ENCODE assay signal across 8 cellular contexts in the genomic region with DNA sequence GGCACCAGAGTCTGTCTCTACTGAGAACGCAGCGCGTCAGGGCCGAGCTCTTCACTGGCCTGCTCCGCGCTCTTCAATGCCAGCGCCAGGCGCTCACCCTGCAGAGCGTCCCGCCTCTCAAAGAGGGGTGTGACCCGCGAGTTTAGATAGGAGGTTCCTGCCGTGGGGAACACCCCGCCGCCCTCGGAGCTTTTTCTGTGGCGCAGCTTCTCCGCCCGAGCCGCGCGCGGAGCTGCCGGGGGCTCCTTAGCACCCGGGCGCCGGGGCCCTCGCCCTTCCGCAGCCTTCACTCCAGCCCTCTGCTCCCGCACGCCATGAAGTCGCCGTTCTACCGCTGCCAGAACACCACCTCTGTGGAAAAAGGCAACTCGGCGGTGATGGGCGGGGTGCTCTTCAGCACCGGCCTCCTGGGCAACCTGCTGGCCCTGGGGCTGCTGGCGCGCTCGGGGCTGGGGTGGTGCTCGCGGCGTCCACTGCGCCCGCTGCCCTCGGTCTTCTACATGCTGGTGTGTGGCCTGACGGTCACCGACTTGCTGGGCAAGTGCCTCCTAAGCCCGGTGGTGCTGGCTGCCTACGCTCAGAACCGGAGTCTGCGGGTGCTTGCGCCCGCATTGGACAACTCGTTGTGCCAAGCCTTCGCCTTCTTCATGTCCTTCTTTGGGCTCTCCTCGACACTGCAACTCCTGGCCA. TPM values are rescaled to one million over a fixed set of nuclear protein-coding genes. Genes with fewer than 3 reads are reported as not detected.
DNase-seq lines count a peak whose midpoint lies in the region; ATAC-seq and TF ChIP-seq lines count a peak whose summit lies in the region.

A gene with protein sequence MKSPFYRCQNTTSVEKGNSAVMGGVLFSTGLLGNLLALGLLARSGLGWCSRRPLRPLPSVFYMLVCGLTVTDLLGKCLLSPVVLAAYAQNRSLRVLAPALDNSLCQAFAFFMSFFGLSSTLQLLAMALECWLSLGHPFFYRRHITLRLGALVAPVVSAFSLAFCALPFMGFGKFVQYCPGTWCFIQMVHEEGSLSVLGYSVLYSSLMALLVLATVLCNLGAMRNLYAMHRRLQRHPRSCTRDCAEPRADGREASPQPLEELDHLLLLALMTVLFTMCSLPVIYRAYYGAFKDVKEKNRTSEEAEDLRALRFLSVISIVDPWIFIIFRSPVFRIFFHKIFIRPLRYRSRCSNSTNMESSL (plus strand): TSS at position 198 of the 690 bp plus-strand sequence. CDS start 117 bp downstream, at position 315.

- no peak for TF ChIP-seq POLR2A in esophagus squamous epithelium (IDR thresholded peaks at IDR 0.05)

- H3K79me2 ChIP-seq in DND-41 (ENCODE audit: insufficient read depth, low read length): no peaks in the 10 kb centered on the region

- H3K27me3 ChIP-seq in DND-41 (ENCODE audit: insufficient read depth, low read length, poor library complexity) (no peaks in the 10 kb centered on the region), esophagus squamous epithelium (peaks cover 0 to 45% (median 5%) of the 10 kb centered on the region in 4 donors), aorta (ENCODE audit: control insufficient read depth in 1 of 2, insufficient read depth in 2 of 2, low read length in 1 of 2) (no peaks in the 10 kb centered on the region)

- peak within 1 kb of the TSS; percentile 38; the same call in 1 of the 2 replicates for H3K4me2 ChIP-seq in DND-41 (ENCODE audit: insufficient read depth, low read length)

- 17 to 29% methylated on average over 2 to 37 of the region's 58 CpGs for WGBS in esophagus squamous epithelium, 2 donors
- 1 to 2% methylated on average over 55 to 58 of the region's 58 CpGs for WGBS in aorta, 2 donors

- peaks cover 85% of the 10 kb centered on the region for H3K27me3 Mint-ChIP-seq in nephron (ENCODE audit: low read depth)

- H3K4me3 Mint-ChIP-seq in nephron: peak within 1 kb of the TSS; percentile 81 to 86 (median 81)

- H3K9ac ChIP-seq in DND-41 (ENCODE audit: low read depth, low read length): no peak within 1 kb of the TSS

- H4K20me1 ChIP-seq in DND-41 (ENCODE audit: insufficient read depth, low read length): no peaks in the 10 kb centered on the region

- DNase-seq in DND-41 (no peak), esophagus squamous epithelium (lab: John Stamatoyannopoulos, UW) (no peak), aorta (peak; percentile 61 to 75), A172 (ENCODE audit: low spot score) (no peak), NCI-H1092 treated with DMSO at 0.1 percent for 48 hours (lab: John Stamatoyannopoulos, UW) (no peak)
- peak; percentile 33 to 46 for DNase-seq in activated CD4-positive, alpha-beta T cell treated with anti-CD3 and anti-CD28 coated beads, Interleukin-2, amount 50 U/mL, for 48 hours

- ATAC-seq in DND-41 (ENCODE audit: insufficient read depth, low read depth) (no peak), aorta (ENCODE audit: low FRiP score) (peak; percentile 73), GM18907 (IDR thresholded peaks at IDR 0.05; ENCODE audit: unreplicated experiment) (no peak)

- H3K4me1 Mint-ChIP-seq in nephron: peaks cover 33% of the 10 kb centered on the region

- H3K27ac Mint-ChIP-seq in nephron: peak within 1 kb of the TSS in 1 of 3 experiments; percentile 6

- no peak within 1 kb of the TSS for H3K27ac ChIP-seq in DND-41 (ENCODE audit: low read length)
- peak within 1 kb of the TSS in 2 of 4 donors; percentile 26 to 50 for H3K27ac ChIP-seq in esophagus squamous epithelium
- H3K27ac ChIP-seq in aorta (ENCODE audit: low read depth in 1 of 2, low read length in 2 of 2): no peak within 1 kb of the TSS

- H3K36me3 Mint-ChIP-seq in nephron (ENCODE audit: low read depth): no peaks in the 10 kb centered on the region

- H3K9me3 ChIP-seq in DND-41 (ENCODE audit: insufficient read depth, low read length, severe bottlenecking): peaks cover 2% of the 10 kb centered on the region
- H3K9me3 ChIP-seq in esophagus squamous epithelium: no peaks in the 10 kb centered on the region
- no peaks in the 10 kb centered on the region for H3K9me3 ChIP-seq in aorta (ENCODE audit: control insufficient read depth, low read length)

- no peak for TF ChIP-seq CTCF in DND-41 (IDR thresholded peaks at IDR 0.05; ENCODE audit: borderline replicate concordance, extremely low read depth, low read length, poor library complexity, severe bottlenecking)
- no peak for TF ChIP-seq CTCF in esophagus squamous epithelium (IDR thresholded peaks at IDR 0.05)
- no peak for TF ChIP-seq CTCF in nephron (IDR thresholded peaks at IDR 0.05; ENCODE audit: unreplicated experiment in 3 of 3)

- H3K36me3 ChIP-seq in DND-41 (ENCODE audit: insufficient read depth, low read length) (no peaks in the 10 kb centered on the region), esophagus squamous epithelium (no peaks in the 10 kb centered on the region), aorta (ENCODE audit: control insufficient read depth in 1 of 2, insufficient read depth in 2 of 2, low read length in 1 of 2) (no peaks in the 10 kb centered on the region)

- H2AFZ ChIP-seq in DND-41 (ENCODE audit: low read depth, low read length): 0 out of 2 replicates have a peak within 1 kb of the TSS, but pooled peaks have one; percentile 19

- peak within 1 kb of the TSS in 1 of 2 experiments; percentile 35; a peak in 2 of 4 replicates for H3K4me3 ChIP-seq in DND-41 (ENCODE audit: low read depth in 1 of 2, low read length in 2 of 2)
- H3K4me3 ChIP-seq in esophagus squamous epithelium: peak within 1 kb of the TSS; percentile 12 to 60 (median 49)
- H3K4me3 ChIP-seq in aorta (ENCODE audit: low read length in 2 of 2): no peak within 1 kb of the TSS

- H3K4me1 ChIP-seq in DND-41 (ENCODE audit: insufficient read depth, low read length) (peaks cover 27% of the 10 kb centered on the region), esophagus squamous epithelium (peaks cover 6 to 35% (median 10%) of the 10 kb centered on the region in 3 donors), aorta (ENCODE audit: control insufficient read depth in 1 of 2, insufficient read depth in 2 of 2, low read length in 2 of 2) (no peaks in the 10 kb centered on the region)

- H3K9me3 Mint-ChIP-seq in nephron: no peaks in the 10 kb centered on the region

- intact Hi-C loops in esophagus squamous epithelium (cut with DNase I) (no loop called here), aorta (cut with DNase I) (no loop called here)

RNA-seq across cellular contexts. Expression of the gene that starts here (rescaled TPM):
- total RNA-seq in esophagus squamous epithelium (under 1 TPM in 1 of 4 donors, not detected in 3; 0.57 TPM), aorta (1 to 10 TPM in 1 of 2 donors, under 1 TPM in 1; 0.71 to 2.9 TPM)
- polyA plus RNA-seq in aorta: under 1 TPM; 0.13 to 0.38 TPM
- not detected in 2 replicates for total RNA-seq in A172 (2014; rRNA removed; shearing (Covaris generic))

Comparison
In these comparisons a context has a peak if more than half of its experiments do, and no peak if none do; other contexts are left out.
1. DNase-seq: peak in activated CD4-positive, alpha-beta T cell treated with anti-CD3 and anti-CD28 coated beads, Interleukin-2, amount 50 U/mL, for 48 hours (2 of 2) and aorta (2 of 2); none in DND-41 (single experiment), esophagus squamous epithelium (single experiment), A172 (single experiment) and NCI-H1092 treated with DMSO at 0.1 percent for 48 hours (single experiment).
2. H3K4me3 ChIP-seq: peak in esophagus squamous epithelium (4 of 4); none in aorta (0 of 2).